ENCODE assay signal across 16 cellular contexts in the genomic region with DNA sequence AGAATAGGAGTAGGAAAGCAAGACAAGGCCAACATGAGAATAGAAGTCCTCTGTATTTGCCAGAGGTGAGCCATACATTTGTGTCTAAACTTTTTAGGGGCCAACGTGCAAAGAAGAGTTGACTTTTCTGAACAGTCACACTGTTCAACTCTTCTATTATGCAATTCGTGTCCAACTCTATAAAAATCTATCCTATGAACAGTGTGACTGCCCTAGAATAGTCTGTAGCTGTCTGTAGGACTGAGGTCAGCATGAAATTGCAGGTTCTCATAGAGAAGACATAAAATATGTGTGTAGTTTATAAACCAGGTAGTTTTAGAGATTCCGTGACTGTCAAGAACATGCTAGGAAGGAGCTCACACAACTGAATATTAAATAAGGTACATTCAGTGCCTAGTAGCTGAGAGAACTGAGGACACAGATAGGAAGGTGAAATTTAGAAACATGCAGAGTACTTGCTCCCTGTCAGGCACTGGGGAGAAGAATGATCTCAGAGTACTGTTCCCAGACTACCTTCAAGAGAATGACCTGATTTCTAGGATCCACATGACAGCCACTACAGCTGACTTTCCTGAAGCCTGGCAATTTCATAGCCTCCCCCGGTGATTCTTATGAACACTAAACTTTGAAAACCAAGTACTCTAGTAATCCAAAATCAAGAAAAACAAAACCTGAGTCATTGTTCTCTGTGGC.
"Had no signal": no experiment of that assay in that cellular context is flagged by ENCODE, and none has a peak within 500 bp of the region (broad histone marks: within the 10 kb centered on the region; RNA-seq: fewer than 3 reads in every experiment).

No MANE protein-coding gene starts in this region.

- H3K4me1 ChIP-seq: breast epithelium, SJCRH30 had no signal

- ATAC-seq: activated CD8-positive, alpha-beta memory T cell treated with anti-CD3 and anti-CD28 coated beads, Interleukin-2, amount 10 ng/mL, durations not matched to agents 7 days and 5 days; activated T-cell treated with anti-CD3 and anti-CD28 coated beads, Interleukin-2, amount 50 U/mL, for 4 hours; gastroesophageal sphincter; left colon had no signal

- H3K27me3 ChIP-seq: breast epithelium, gastroesophageal sphincter, SJCRH30 had no signal

- DNase-seq: activated CD4-positive, alpha-beta T cell treated with anti-CD3 and anti-CD28 coated beads, Interleukin-2, amount 50 U/mL, for 48 hours; activated CD8-positive, alpha-beta memory T cell treated with anti-CD3 and anti-CD28 coated beads, Interleukin-2, amount 10 ng/mL, durations not matched to agents 7 days and 5 days; activated gamma-delta T cell; activated T-cell treated with anti-CD3 and anti-CD28 coated beads, Interleukin-2, amount 50 U/mL, for 4 hours; aorta; effector CD8-positive, alpha-beta T cell; immature natural killer cell; left colon; mammary epithelial cell; nephron progenitor cell; SJCRH30; trophoblast cell had no signal

- H3K36me3 ChIP-seq: breast epithelium, gastroesophageal sphincter, SJCRH30 had no signal

- H3K9me3 ChIP-seq: breast epithelium, gastroesophageal sphincter, SJCRH30 had no signal

- H3K27ac ChIP-seq: breast epithelium, coronary artery, gastroesophageal sphincter, SJCRH30, skin epidermis had no signal

- H3K4me3 ChIP-seq: breast epithelium, coronary artery, gastroesophageal sphincter, SJCRH30, skin epidermis had no signal
